ENCODE assay signal across 8 cellular contexts in the genomic region with DNA sequence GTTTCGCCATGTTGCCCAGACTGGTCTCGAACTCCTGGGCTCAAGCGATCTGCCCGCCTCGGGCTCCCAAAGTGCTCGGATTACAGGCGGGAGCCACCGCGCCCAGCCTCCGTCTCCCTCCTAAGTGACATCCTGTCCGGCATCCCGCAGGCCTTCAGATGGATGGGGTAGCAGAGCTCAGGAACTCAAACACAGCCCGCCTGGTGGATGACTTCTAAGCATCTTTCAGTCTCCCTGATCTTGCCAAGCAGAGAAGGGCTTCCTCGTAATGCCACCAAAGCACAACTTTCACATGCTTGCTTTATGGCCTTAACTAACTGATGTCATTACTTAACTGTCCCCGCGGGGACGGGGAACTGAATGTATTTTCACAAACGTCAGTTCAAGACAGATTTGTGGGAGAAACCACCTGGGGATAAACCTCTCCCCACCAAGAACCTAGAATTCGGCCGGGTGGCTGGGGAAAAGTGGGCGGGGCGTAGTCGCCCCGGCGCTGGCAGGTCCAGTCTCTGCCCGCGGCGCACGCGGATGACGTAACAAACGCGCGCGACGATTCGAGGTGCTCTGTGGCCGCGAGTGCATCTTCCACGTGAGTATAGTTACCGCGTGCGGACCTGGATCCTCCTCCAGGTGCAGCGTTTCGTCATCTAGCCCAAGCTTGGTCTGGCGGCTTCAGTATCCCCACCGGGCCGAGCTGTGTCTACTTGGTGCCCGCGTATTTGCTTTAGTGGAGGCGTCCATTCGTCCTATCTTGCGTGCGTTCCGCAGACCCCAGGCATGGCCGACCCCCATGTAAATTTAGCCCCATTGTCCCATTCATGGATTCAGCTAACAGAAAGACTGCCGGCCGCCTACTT.
A peak's percentile ranks its signal among the peaks of the same experiment; 100 is the strongest.
DNase-seq lines count a peak whose midpoint lies in the region; ATAC-seq and TF ChIP-seq lines count a peak whose summit lies in the region.

A gene with protein sequence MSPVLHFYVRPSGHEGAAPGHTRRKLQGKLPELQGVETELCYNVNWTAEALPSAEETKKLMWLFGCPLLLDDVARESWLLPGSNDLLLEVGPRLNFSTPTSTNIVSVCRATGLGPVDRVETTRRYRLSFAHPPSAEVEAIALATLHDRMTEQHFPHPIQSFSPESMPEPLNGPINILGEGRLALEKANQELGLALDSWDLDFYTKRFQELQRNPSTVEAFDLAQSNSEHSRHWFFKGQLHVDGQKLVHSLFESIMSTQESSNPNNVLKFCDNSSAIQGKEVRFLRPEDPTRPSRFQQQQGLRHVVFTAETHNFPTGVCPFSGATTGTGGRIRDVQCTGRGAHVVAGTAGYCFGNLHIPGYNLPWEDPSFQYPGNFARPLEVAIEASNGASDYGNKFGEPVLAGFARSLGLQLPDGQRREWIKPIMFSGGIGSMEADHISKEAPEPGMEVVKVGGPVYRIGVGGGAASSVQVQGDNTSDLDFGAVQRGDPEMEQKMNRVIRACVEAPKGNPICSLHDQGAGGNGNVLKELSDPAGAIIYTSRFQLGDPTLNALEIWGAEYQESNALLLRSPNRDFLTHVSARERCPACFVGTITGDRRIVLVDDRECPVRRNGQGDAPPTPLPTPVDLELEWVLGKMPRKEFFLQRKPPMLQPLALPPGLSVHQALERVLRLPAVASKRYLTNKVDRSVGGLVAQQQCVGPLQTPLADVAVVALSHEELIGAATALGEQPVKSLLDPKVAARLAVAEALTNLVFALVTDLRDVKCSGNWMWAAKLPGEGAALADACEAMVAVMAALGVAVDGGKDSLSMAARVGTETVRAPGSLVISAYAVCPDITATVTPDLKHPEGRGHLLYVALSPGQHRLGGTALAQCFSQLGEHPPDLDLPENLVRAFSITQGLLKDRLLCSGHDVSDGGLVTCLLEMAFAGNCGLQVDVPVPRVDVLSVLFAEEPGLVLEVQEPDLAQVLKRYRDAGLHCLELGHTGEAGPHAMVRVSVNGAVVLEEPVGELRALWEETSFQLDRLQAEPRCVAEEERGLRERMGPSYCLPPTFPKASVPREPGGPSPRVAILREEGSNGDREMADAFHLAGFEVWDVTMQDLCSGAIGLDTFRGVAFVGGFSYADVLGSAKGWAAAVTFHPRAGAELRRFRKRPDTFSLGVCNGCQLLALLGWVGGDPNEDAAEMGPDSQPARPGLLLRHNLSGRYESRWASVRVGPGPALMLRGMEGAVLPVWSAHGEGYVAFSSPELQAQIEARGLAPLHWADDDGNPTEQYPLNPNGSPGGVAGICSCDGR (N-terminal part only) (plus strand): TSS at position 539 of the 857 bp plus-strand sequence. CDS start 4,649 bp downstream, outside the sequence.

- peak within 1 kb of the TSS; percentile 91 for H3K4me3 ChIP-seq in HAP-1
- H3K4me3 ChIP-seq in NB4 (ENCODE audit: low read depth, low read length), result peak within 1 kb of the TSS; percentile 97

- H3K27me3 ChIP-seq in HAP-1 (ENCODE audit: low read depth), result no peaks in the 10 kb centered on the region

- in situ Hi-C loops in HAP-1 (cut with MboI; ENCODE audit: low sequenced_read_pairs), result no loop called here

- peak within 1 kb of the TSS; percentile 98 for H3K27ac ChIP-seq in substantia nigra (ENCODE audit: low read depth, low read length, poor library complexity, severe bottlenecking)

- peaks cover 6% of the 10 kb centered on the region for H3K4me1 ChIP-seq in HAP-1

- peaks cover 17% of the 10 kb centered on the region for H3K36me3 ChIP-seq in HAP-1 (replicated peaks)

- peak; percentile 68 for ATAC-seq in SK-N-SH treated with all-trans-retinoic acid at 6 μM for 48 hours

- TF ChIP-seq CTCF in NB4 (IDR thresholded peaks at IDR 0.05; ENCODE audit: low read depth, low read length), result no peak

- no peaks in the 10 kb centered on the region for H3K9me3 ChIP-seq in HAP-1

- DNase-seq in ELR (ENCODE audit: low read depth) (peak; percentile 96), HAP-1 (ENCODE audit: low spot score in 2 of 2) (peak; percentile 85 to 98), NB4 (ENCODE audit: low read depth) (peak; percentile 91), globus pallidus (ENCODE audit: low spot score) (peak; percentile 91), nucleus accumbens (lab: John Stamatoyannopoulos, UW) (peak; percentile 35 to 96 (median 88)), substantia nigra (lab: John Stamatoyannopoulos, UW) (peak; percentile 56 to 97 (median 90))
- DNase-seq in activated naive CD4-positive, alpha-beta T cell treated with anti-CD3 and anti-CD28 coated beads, Interleukin-2, amount 50 U/mL, for 16 hours, result peak; percentile 97

- peak; percentile 47 for TF ChIP-seq POLR2A in NB4 (IDR thresholded peaks at IDR 0.05; ENCODE audit: extremely low read depth, insufficient read length)

TF ChIP-seq in SK-N-SH treated with all-trans-retinoic acid at 6 μM for 48 hours, 23 proteins besides CTCF, POLR2A, EP300 and RAD21:
- TF ChIP-seq ESRRG (CRISPR knock-in tag; IDR thresholded peaks at IDR 0.05) (no peak), CSDC2 (CRISPR knock-in tag; IDR thresholded peaks at IDR 0.05) (no peak), PPARA (CRISPR knock-in tag; IDR thresholded peaks at IDR 0.05; ENCODE audit: borderline replicate concordance) (no peak), ISL1 (CRISPR knock-in tag; IDR thresholded peaks at IDR 0.05) (no peak), ZNF565 (CRISPR knock-in tag; conservative IDR thresholded peaks at IDR 0.05; ENCODE audit: low read depth) (no peak), BACH2 (CRISPR knock-in tag; IDR thresholded peaks at IDR 0.05; ENCODE audit: borderline replicate concordance) (no peak), TOX (CRISPR knock-in tag; IDR thresholded peaks at IDR 0.05; ENCODE audit: borderline replicate concordance) (no peak), ZC3H10 (CRISPR knock-in tag; IDR thresholded peaks at IDR 0.05) (no peak), ARNTL (CRISPR knock-in tag; IDR thresholded peaks at IDR 0.05; ENCODE audit: borderline replicate concordance, low read depth) (no peak), ZNF70 (CRISPR knock-in tag; IDR thresholded peaks at IDR 0.05) (no peak), ZFP3 (CRISPR knock-in tag; IDR thresholded peaks at IDR 0.05) (no peak), SNAI2 (CRISPR knock-in tag; IDR thresholded peaks at IDR 0.05) (no peak)

Comparison
In these comparisons a context has a peak if more than half of its experiments do, and no peak if none do; other contexts are left out.
1. Peak in every context shown above with its lines: DNase-seq, ATAC-seq, H3K4me3 ChIP-seq and H3K27ac ChIP-seq.